In the genomic region with DNA sequence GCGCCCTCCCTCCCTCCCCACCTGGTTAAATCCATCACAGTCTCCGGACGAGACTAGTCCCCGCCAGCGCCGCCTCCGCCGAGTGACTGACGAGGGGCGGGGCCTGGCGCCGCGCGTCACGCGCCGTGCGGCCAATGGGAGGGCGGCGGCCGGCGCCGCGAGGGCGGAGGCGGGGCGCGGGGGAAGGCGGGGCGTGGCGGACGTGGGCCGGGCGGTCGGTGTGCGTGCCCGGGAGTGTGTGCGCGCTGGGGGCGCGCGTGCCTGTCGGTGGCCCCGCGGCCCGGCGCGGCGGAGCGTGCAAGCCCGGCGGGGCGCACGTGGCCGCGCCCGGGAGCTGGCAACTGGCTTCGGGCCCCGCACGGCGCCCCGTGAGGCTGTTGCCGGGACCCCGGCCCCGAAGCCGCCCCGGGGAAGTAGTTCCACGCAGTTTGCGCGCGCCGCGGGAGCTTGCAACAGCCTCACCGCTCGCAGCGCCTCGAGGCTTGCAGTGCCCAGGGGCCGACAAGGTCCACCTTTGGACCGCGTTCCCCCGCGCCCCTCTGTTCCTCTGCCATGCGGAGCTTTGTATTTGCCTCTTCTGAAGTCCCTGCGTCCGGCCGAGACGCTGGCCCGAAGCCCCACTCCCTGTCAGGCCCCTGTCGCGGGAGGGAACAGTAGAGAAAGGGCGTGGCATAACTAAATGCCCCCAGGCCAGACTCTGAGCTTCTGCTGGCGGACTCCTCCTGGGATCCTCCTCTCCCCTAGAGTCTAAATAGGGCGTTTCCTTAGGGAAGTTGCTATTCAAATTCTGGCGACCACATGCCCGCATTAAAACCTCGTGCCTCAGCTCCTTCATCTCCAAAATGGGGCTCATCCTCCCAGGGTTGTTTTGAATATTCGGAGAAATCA, we compare ENCODE assay signal across 8 cellular contexts. TPM values are rescaled to one million over a fixed set of nuclear protein-coding genes. Genes with fewer than 3 reads are reported as not detected.
A peak's percentile ranks its signal among the peaks of the same experiment; 100 is the strongest.
DNase-seq lines count a peak whose midpoint lies in the region; ATAC-seq and TF ChIP-seq lines count a peak whose summit lies in the region.

No MANE protein-coding gene starts in this region.

- TF ChIP-seq POLR2A in GM19099 (IDR thresholded peaks at IDR 0.05; ENCODE audit: extremely low read depth, insufficient read length, low read depth), result peak; percentile 44
- TF ChIP-seq POLR2A in lower leg skin (IDR thresholded peaks at IDR 0.05), result no peak

- TF ChIP-seq CTCF in BE2C (IDR thresholded peaks at IDR 0.05; ENCODE audit: low read depth, low read length) (no peak), lower leg skin (IDR thresholded peaks at IDR 0.05) (no peak)

- ATAC-seq in HG03342 (IDR thresholded peaks at IDR 0.05; ENCODE audit: unreplicated experiment), result peak; percentile 86

- no peaks in the 10 kb centered on the region for H3K27me3 ChIP-seq in BE2C

- 7 to 12% methylated on average over 19 to 37 of the region's 97 CpGs for WGBS in lower leg skin, 2 donors

- H3K4me3 ChIP-seq in BE2C (ENCODE audit: low read depth, low read length), result peak overlapping the region; percentile 99
- peak overlapping the region; percentile 32 for H3K4me3 ChIP-seq in lower leg skin (ENCODE audit: low read depth, poor library complexity, severe bottlenecking)

- intact Hi-C loops in lower leg skin (cut with DNase I; ENCODE audit: low total_unique reads), result no loop called here

- peaks cover 7% of the 10 kb centered on the region for H3K9me3 ChIP-seq in BE2C

- H3K4me1 ChIP-seq in BE2C, result no peaks in the 10 kb centered on the region

- peak; percentile 96 for DNase-seq in BE2C
- peak; percentile 56 for DNase-seq in NCI-H526 treated with DMSO at 0.1 percent for 48 hours (lab: John Stamatoyannopoulos, UW)
- peak; percentile 90 to 91 for DNase-seq in activated CD4-positive, alpha-beta T cell treated with anti-CD3 and anti-CD28 coated beads, Interleukin-2, amount 50 U/mL, for 48 hours
- DNase-seq in dermis microvascular lymphatic vessel endothelial cell (ENCODE audit: low read depth in 2 of 2), result peak; percentile 68 to 91
- DNase-seq in lower leg skin (ENCODE audit: low spot score in 2 of 2), result peak; percentile 84 to 98
- peak; percentile 90 for DNase-seq in stimulated activated CD4-positive, alpha-beta T cell treated with anti-CD3 and anti-CD28 coated beads, Interleukin-4, amount 100 ng/mL, for 24 hours

- H3K36me3 ChIP-seq in BE2C, result peaks cover 9% of the 10 kb centered on the region

RNA-seq across cellular contexts. Expression of a gene that starts 0.9 kb away (rescaled TPM):
- polyA plus RNA-seq in BE2C (2012; ENCODE audit: insufficient read depth, insufficient read length, low read depth), result 27.8 TPM
- total RNA-seq in dermis microvascular lymphatic vessel endothelial cell (4.7 and 6.7 TPM in 2 replicates), lower leg skin (10 to 100 TPM in 3 of 4 donors, 1 to 10 TPM in 1; 9.5 to 11.5 (median 10.6) TPM)

Comparison
In these comparisons a context has a peak if more than half of its experiments do, and no peak if none do; other contexts are left out.
1. Peak in every context shown above with its lines: DNase-seq, ATAC-seq and H3K4me3 ChIP-seq.